15 cellular contexts compared by ENCODE assay signal in the genomic region with DNA sequence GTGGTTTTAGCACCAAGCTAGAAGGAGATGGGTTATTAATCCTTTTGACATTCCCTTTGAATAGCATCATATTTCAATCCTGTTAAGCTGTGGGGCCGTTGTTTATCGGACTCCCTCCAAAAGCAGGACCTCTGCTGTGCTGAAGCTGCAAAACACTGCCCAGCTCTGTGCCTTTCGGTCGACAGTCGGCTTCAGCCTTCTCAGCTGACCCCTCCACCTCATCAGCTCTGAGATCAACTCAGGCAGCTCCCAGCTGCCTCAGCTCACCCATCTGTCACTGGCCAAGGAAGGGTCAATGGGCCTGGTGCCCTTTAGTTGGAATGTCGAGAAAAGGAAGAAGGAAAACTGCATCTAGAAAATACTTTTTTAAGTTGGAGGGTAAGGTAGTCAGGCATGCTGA.
DNase-seq lines count a peak whose midpoint lies in the region; ATAC-seq and TF ChIP-seq lines count a peak whose summit lies in the region.
"Had no signal": no experiment of that assay in that cellular context is flagged by ENCODE, and none has a peak within 500 bp of the region (broad histone marks: within the 10 kb centered on the region; RNA-seq: fewer than 3 reads in every experiment).

No MANE protein-coding gene starts in this region.

- no peak overlapping the region for H3K4me3 ChIP-seq in IMR-90 (ENCODE audit: insufficient read depth, low read depth, low read length)
- H3K4me3 ChIP-seq in WERI-Rb-1 (ENCODE audit: low read depth, low read length): no peak overlapping the region
- H3K4me3 ChIP-seq in spleen: no peak overlapping the region

- H3K4me3 Mint-ChIP-seq in nephron: no peak overlapping the region
- H3K4me3 Mint-ChIP-seq in activated CD4-positive, alpha-beta T cell treated with anti-CD3 and anti-CD28 coated beads, Interleukin-2, amount 10 ng/mL, durations not matched to agents 7 days and 5 days: no peak overlapping the region
- H3K4me3 Mint-ChIP-seq in activated CD8-positive, alpha-beta T cell treated with anti-CD3 and anti-CD28 coated beads, Interleukin-2, amount 10 ng/mL, durations not matched to agents 7 days and 5 days: no peak overlapping the region
- H3K4me3 Mint-ChIP-seq: B cell; CD4-positive, alpha-beta T cell had no signal

- no peak overlapping the region for H3K4ac ChIP-seq in IMR-90 (ENCODE audit: low read depth, low read length)

- H3K9me3 Mint-ChIP-seq in nephron: no peaks in the 10 kb centered on the region
- no peaks in the 10 kb centered on the region for H3K9me3 Mint-ChIP-seq in activated CD4-positive, alpha-beta T cell treated with anti-CD3 and anti-CD28 coated beads, Interleukin-2, amount 10 ng/mL, durations not matched to agents 7 days and 5 days
- no peaks in the 10 kb centered on the region for H3K9me3 Mint-ChIP-seq in activated CD8-positive, alpha-beta T cell treated with anti-CD3 and anti-CD28 coated beads, Interleukin-2, amount 10 ng/mL, durations not matched to agents 7 days and 5 days (ENCODE audit: insufficient read depth)
- H3K9me3 Mint-ChIP-seq: CD4-positive, alpha-beta T cell had no signal

- no peaks in the 10 kb centered on the region for H3K79me1 ChIP-seq in IMR-90 (ENCODE audit: low read depth in 1 of 2, low read length in 2 of 2)

- H3K9me1 ChIP-seq in IMR-90 (ENCODE audit: insufficient read depth, low read length): no peaks in the 10 kb centered on the region

- H4K5ac ChIP-seq in IMR-90 (ENCODE audit: low read depth, low read length): no peak overlapping the region

- H3K14ac ChIP-seq in IMR-90 (replicated peaks; ENCODE audit: low read depth, low read length): no peak overlapping the region

- TF ChIP-seq CTCF in IMR-90 (conservative IDR thresholded peaks at IDR 0.05; ENCODE audit: low read depth, low read length) (no peak), WERI-Rb-1 (IDR thresholded peaks at IDR 0.05; ENCODE audit: low read depth, low read length) (no peak), nephron (IDR thresholded peaks at IDR 0.05; ENCODE audit: unreplicated experiment in 3 of 3) (no peak), spleen (IDR thresholded peaks at IDR 0.05 in 8 of 11, conservative IDR thresholded peaks at IDR 0.05 in 3 of 11) (no peak)

- no CpG with 5 or more reads among the region's 6 CpGs for WGBS in IMR-90 (ENCODE audit: extremely low coverage in 2 of 2, insufficient read length in 1 of 2), 2 experiments
- 46 to 60% (median 48%) methylated on average over 6 of the region's 6 CpGs for WGBS in spleen, 5 donors

- no peak overlapping the region for H2BK5ac ChIP-seq in IMR-90 (ENCODE audit: low read depth, low read length, poor library complexity, severe bottlenecking)

- no peak overlapping the region for H2BK120ac ChIP-seq in IMR-90 (ENCODE audit: low read depth, low read length)

- BruUV-seq in IMR-90 (replicated peaks; lab: Mats Ljungman, UMichigan): no TSS peak

- H3K27ac ChIP-seq in IMR-90 (ENCODE audit: insufficient read depth, low read length) (no peak overlapping the region), WERI-Rb-1 (no peak overlapping the region; the same call in 1 of the 2 replicates), spleen (no peak overlapping the region)

- TF ChIP-seq RAD21 in IMR-90 (IDR thresholded peaks at IDR 0.05; ENCODE audit: low read length): no peak

- no peak overlapping the region for H4K8ac ChIP-seq in IMR-90 (ENCODE audit: low read depth in 2 of 2, low read length in 2 of 2)

- H3K9me3 ChIP-seq in IMR-90 (ENCODE audit: control insufficient read depth, insufficient read depth, low read length): no peaks in the 10 kb centered on the region
- no peaks in the 10 kb centered on the region for H3K9me3 ChIP-seq in WERI-Rb-1 (ENCODE audit: severe bottlenecking)
- no peaks in the 10 kb centered on the region for H3K9me3 ChIP-seq in spleen

- peak; percentile 44 for ATAC-seq in IMR-90 (ENCODE audit: low read depth)
- no peak for ATAC-seq in activated CD8-positive, alpha-beta T cell treated with anti-CD3 and anti-CD28 coated beads, Interleukin-2, amount 10 ng/mL, durations not matched to agents 7 days and 5 days
- ATAC-seq in SK-N-SH treated with all-trans-retinoic acid at 6 μM for 48 hours: no peak
- ATAC-seq: HCT116 had no signal

- no peak for TF ChIP-seq POLR2A in IMR-90 (IDR thresholded peaks at IDR 0.05; ENCODE audit: low read depth, low read length)
- TF ChIP-seq POLR2A in spleen (IDR thresholded peaks at IDR 0.05): no peak

- no peak overlapping the region for H2AK9ac ChIP-seq in IMR-90 (replicated peaks; ENCODE audit: low read depth, low read length, poor library complexity)

- POLR2A ChIA-PET in IMR-90 (lab: Charles Lee; ENCODE audit: unreplicated experiment): no interaction called here
- POLR2A ChIA-PET in activated CD4-positive, alpha-beta T cell treated with anti-CD3 and anti-CD28 coated beads, Interleukin-2, amount 10 ng/mL, durations not matched to agents 7 days and 5 days (lab: Charles Lee): no interaction called here
- POLR2A ChIA-PET in activated CD8-positive, alpha-beta T cell treated with anti-CD3 and anti-CD28 coated beads, Interleukin-2, amount 10 ng/mL, durations not matched to agents 7 days and 5 days (lab: Charles Lee): no interaction called here

- CTCF ChIA-PET in IMR-90 (lab: Yijun Ruan, JAX): no interaction called here
- CTCF ChIA-PET in activated CD4-positive, alpha-beta T cell treated with anti-CD3 and anti-CD28 coated beads, Interleukin-2, amount 10 ng/mL, durations not matched to agents 7 days and 5 days (lab: Charles Lee): interaction anchor here (1.2 kb wide), 1 partner anchor 36 kb away, joined by 3 read pairs; no protein-coding TSS in a partner anchor
- CTCF ChIA-PET in activated CD8-positive, alpha-beta T cell treated with anti-CD3 and anti-CD28 coated beads, Interleukin-2, amount 10 ng/mL, durations not matched to agents 7 days and 5 days (lab: Charles Lee): no interaction called here

- H2BK20ac ChIP-seq in IMR-90 (ENCODE audit: low read depth, low read length): no peak overlapping the region

- peak overlapping the region in 2 of 3 experiments; percentile 31 to 59 for H3K27ac Mint-ChIP-seq in nephron
- H3K27ac Mint-ChIP-seq in activated CD4-positive, alpha-beta T cell treated with anti-CD3 and anti-CD28 coated beads, Interleukin-2, amount 10 ng/mL, durations not matched to agents 7 days and 5 days: no peak overlapping the region
- no peak overlapping the region for H3K27ac Mint-ChIP-seq in activated CD8-positive, alpha-beta T cell treated with anti-CD3 and anti-CD28 coated beads, Interleukin-2, amount 10 ng/mL, durations not matched to agents 7 days and 5 days
- H3K27ac Mint-ChIP-seq: B cell; CD4-positive, alpha-beta T cell had no signal

- H4K20me1 ChIP-seq in IMR-90 (ENCODE audit: insufficient read depth, low read length): no peaks in the 10 kb centered on the region

- H3K4me1 ChIP-seq in IMR-90 (ENCODE audit: control insufficient read depth, insufficient read depth, low read length) (no peaks in the 10 kb centered on the region), spleen (no peaks in the 10 kb centered on the region)

- H2AK5ac ChIP-seq in IMR-90 (ENCODE audit: low read depth, low read length): no peak overlapping the region

- in situ Hi-C loops in IMR-90 (cut with MboI; ENCODE audit: low sequenced_read_pairs): no loop called here

- no peak overlapping the region for H3K56ac ChIP-seq in IMR-90 (ENCODE audit: extremely low read depth, insufficient read depth, low read length)

- H3K4me1 Mint-ChIP-seq in nephron: peaks cover 23% of the 10 kb centered on the region
- H3K4me1 Mint-ChIP-seq in activated CD4-positive, alpha-beta T cell treated with anti-CD3 and anti-CD28 coated beads, Interleukin-2, amount 10 ng/mL, durations not matched to agents 7 days and 5 days: no peaks in the 10 kb centered on the region
- no peaks in the 10 kb centered on the region for H3K4me1 Mint-ChIP-seq in activated CD8-positive, alpha-beta T cell treated with anti-CD3 and anti-CD28 coated beads, Interleukin-2, amount 10 ng/mL, durations not matched to agents 7 days and 5 days (ENCODE audit: low read depth)
- H3K4me1 Mint-ChIP-seq: B cell had no signal

- no peak overlapping the region for H3K18ac ChIP-seq in IMR-90 (ENCODE audit: low read depth, low read length)

- no peak overlapping the region for H2BK15ac ChIP-seq in IMR-90 (ENCODE audit: low read depth, low read length)

- H3K9ac ChIP-seq in IMR-90 (ENCODE audit: low read depth, low read length): no peak overlapping the region

- no peak overlapping the region for H4K91ac ChIP-seq in IMR-90 (ENCODE audit: insufficient read depth, low read depth, low read length)

- H3K23ac ChIP-seq in IMR-90 (ENCODE audit: low read depth, low read length): no peak overlapping the region

- DNase-seq in IMR-90: no peak
- DNase-seq in WERI-Rb-1: peak; percentile 56
- DNase-seq in spleen: peak; percentile 35
- no peak for DNase-seq in NCI-H774 (lab: John Stamatoyannopoulos, UW)
- DNase-seq in activated CD4-positive, alpha-beta T cell treated with anti-CD3 and anti-CD28 coated beads, Interleukin-2, amount 10 ng/mL, durations not matched to agents 7 days and 5 days: no peak
- DNase-seq in activated CD8-positive, alpha-beta T cell treated with anti-CD3 and anti-CD28 coated beads, Interleukin-2, amount 10 ng/mL, durations not matched to agents 7 days and 5 days: no peak
- DNase-seq: ACHN; C1 segment of cervical spinal cord; Calu3; CD4-positive, alpha-beta T cell; DMS 273 treated with DMSO at 0.1 percent for 48 hours had no signal

- no peaks in the 10 kb centered on the region for H3K36me3 Mint-ChIP-seq in nephron (ENCODE audit: low read depth)
- no peaks in the 10 kb centered on the region for H3K36me3 Mint-ChIP-seq in activated CD4-positive, alpha-beta T cell treated with anti-CD3 and anti-CD28 coated beads, Interleukin-2, amount 10 ng/mL, durations not matched to agents 7 days and 5 days (ENCODE audit: low read depth)
- no peaks in the 10 kb centered on the region for H3K36me3 Mint-ChIP-seq in activated CD8-positive, alpha-beta T cell treated with anti-CD3 and anti-CD28 coated beads, Interleukin-2, amount 10 ng/mL, durations not matched to agents 7 days and 5 days (ENCODE audit: low read depth)

- no peak overlapping the region; the same call in 1 of the 2 replicates for H3K4me2 ChIP-seq in IMR-90 (ENCODE audit: low read depth, low read length)

- H2AFZ ChIP-seq in IMR-90 (replicated peaks; ENCODE audit: low read length, poor library complexity): no peak overlapping the region

- no peaks in the 10 kb centered on the region for H3K36me3 ChIP-seq in IMR-90 (ENCODE audit: control insufficient read depth, insufficient read depth, low read length)
- no peaks in the 10 kb centered on the region for H3K36me3 ChIP-seq in WERI-Rb-1
- no peaks in the 10 kb centered on the region for H3K36me3 ChIP-seq in spleen

- peaks cover 9% of the 10 kb centered on the region for H3K27me3 Mint-ChIP-seq in nephron (ENCODE audit: low read depth)
- no peaks in the 10 kb centered on the region for H3K27me3 Mint-ChIP-seq in activated CD4-positive, alpha-beta T cell treated with anti-CD3 and anti-CD28 coated beads, Interleukin-2, amount 10 ng/mL, durations not matched to agents 7 days and 5 days
- H3K27me3 Mint-ChIP-seq in activated CD8-positive, alpha-beta T cell treated with anti-CD3 and anti-CD28 coated beads, Interleukin-2, amount 10 ng/mL, durations not matched to agents 7 days and 5 days (ENCODE audit: low read depth): no peaks in the 10 kb centered on the region

- H3K27me3 ChIP-seq in IMR-90 (ENCODE audit: control insufficient read depth, insufficient read depth, low read length): no peaks in the 10 kb centered on the region; the same call in 1 of the 2 replicates
- H3K27me3 ChIP-seq in WERI-Rb-1 (ENCODE audit: insufficient read depth, low read depth, severe bottlenecking): no peaks in the 10 kb centered on the region
- peaks cover 0 to 7% (median 0%) of the 10 kb centered on the region in 7 donors for H3K27me3 ChIP-seq in spleen (replicated peaks in 1 of 7)

- intact Hi-C loops in IMR-90 (cut with micrococcal nuclease): no loop called here
- intact Hi-C loops in spleen (cut with DNase I; ENCODE audit: low total_unique reads): no loop called here

- dilution Hi-C loops in IMR-90 (cut with HindIII; ENCODE audit: low sequenced_read_pairs, unreplicated experiment): no loop called here

Comparison
In these comparisons a context has a peak if more than half of its experiments do, and no peak if none do; other contexts are left out.
1. DNase-seq: peak in WERI-Rb-1 (single experiment) and spleen (single experiment); none in IMR-90 (single experiment), NCI-H774 (single experiment), activated CD4-positive, alpha-beta T cell treated with anti-CD3 and anti-CD28 coated beads, Interleukin-2, amount 10 ng/mL, durations not matched to agents 7 days and 5 days (single experiment) and activated CD8-positive, alpha-beta T cell treated with anti-CD3 and anti-CD28 coated beads, Interleukin-2, amount 10 ng/mL, durations not matched to agents 7 days and 5 days (single experiment).
2. H3K27ac Mint-ChIP-seq: peak in nephron (2 of 3); none in activated CD4-positive, alpha-beta T cell treated with anti-CD3 and anti-CD28 coated beads, Interleukin-2, amount 10 ng/mL, durations not matched to agents 7 days and 5 days (single experiment) and activated CD8-positive, alpha-beta T cell treated with anti-CD3 and anti-CD28 coated beads, Interleukin-2, amount 10 ng/mL, durations not matched to agents 7 days and 5 days (single experiment).